Comparison of ENCODE assay signal across 1 cellular context in the genomic region with DNA sequence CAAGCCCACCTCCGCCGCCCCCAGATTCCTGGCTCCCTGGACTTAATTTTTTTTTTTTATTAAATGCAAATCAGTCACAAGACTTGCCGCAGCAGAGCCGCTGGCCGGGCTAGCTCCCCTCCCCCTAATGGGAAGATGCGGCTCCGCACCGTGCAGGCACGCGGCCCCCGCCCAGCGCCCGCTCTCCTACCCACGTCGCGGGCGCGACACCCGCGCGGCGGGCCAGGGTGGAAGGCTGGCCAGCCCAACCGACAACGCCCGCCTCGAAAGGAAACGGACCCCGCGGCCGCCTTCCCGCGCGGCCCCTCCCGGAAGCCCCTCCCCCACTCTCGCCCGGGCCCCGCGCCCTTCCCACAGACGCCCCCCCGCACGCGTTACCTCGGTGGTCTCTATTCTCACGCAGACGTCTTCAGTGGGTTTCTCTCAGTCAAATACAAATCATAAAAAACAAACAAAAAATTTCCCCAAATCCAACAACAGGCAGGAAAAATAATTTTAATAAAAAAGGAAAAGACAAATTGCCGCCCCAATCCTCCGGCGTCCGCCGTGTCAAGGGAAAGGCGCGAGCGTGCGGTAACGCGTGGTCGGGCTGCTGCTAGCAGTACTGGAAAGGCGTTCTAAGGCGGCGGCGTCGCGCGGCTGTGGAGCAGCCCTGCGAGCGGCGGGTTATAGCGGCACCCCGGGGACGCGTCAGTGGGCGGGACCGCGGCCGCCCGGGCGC.
TF ChIP-seq lines count a peak whose summit lies in the region.

Gene SLC38A2, minus strand, starts transcription at position 643 of the 721 bp plus-strand sequence. CDS start 1,480 bp downstream, outside the sequence.

TF ChIP-seq in K562, 482 proteins besides CTCF, POLR2A, EP300 and RAD21 (continued from another document and continues in another):
- peak; percentile 16; the same call in 1 of the 2 replicates for TF ChIP-seq CREB3L1 (IDR thresholded peaks at IDR 0.05; ENCODE audit: borderline replicate concordance, low read depth)
- peak; percentile 99 for TF ChIP-seq KDM5B (IDR thresholded peaks at IDR 0.05; ENCODE audit: insufficient replicate concordance, low read depth, low read length)
- no peak for TF ChIP-seq WHSC1 (IDR thresholded peaks at IDR 0.05; ENCODE audit: low read length)
- no peak for TF ChIP-seq DNMT1 (IDR thresholded peaks at IDR 0.05)
- TF ChIP-seq THAP7 (CRISPR knock-in tag; IDR thresholded peaks at IDR 0.05), result no peak
- no peak for TF ChIP-seq NFE2L1 (tag; IDR thresholded peaks at IDR 0.05; ENCODE audit: borderline replicate concordance, low read depth)
- no peak for TF ChIP-seq ZC3H4 (CRISPR knock-in tag; IDR thresholded peaks at IDR 0.05; ENCODE audit: borderline replicate concordance)
- peak; percentile 49 for TF ChIP-seq BRD9 (IDR thresholded peaks at IDR 0.05; ENCODE audit: low read depth, partially characterized antibody)
- peak; percentile 99 for TF ChIP-seq POLR2B (IDR thresholded peaks at IDR 0.05; ENCODE audit: low read depth, partially characterized antibody)
- TF ChIP-seq ZBTB9 (CRISPR knock-in tag; IDR thresholded peaks at IDR 0.05), result no peak
- peak; percentile 70 for TF ChIP-seq HNRNPH1 (optimal IDR thresholded peaks at IDR 0.05; ENCODE audit: low read depth, low read length)
- no peak for TF ChIP-seq ZBTB34 (CRISPR knock-in tag; IDR thresholded peaks at IDR 0.05)
- TF ChIP-seq ZC3H8 (IDR thresholded peaks at IDR 0.05), result no peak
- TF ChIP-seq CXXC5 (CRISPR knock-in tag; IDR thresholded peaks at IDR 0.05), result peak; percentile 93
- TF ChIP-seq PHB2 (IDR thresholded peaks at IDR 0.05; ENCODE audit: low read depth), result no peak
- TF ChIP-seq HMBOX1 (IDR thresholded peaks at IDR 0.05), result no peak
- TF ChIP-seq ZNF766 (CRISPR knock-in tag; conservative IDR thresholded peaks at IDR 0.05), result no peak
- TF ChIP-seq, protein P1, sequence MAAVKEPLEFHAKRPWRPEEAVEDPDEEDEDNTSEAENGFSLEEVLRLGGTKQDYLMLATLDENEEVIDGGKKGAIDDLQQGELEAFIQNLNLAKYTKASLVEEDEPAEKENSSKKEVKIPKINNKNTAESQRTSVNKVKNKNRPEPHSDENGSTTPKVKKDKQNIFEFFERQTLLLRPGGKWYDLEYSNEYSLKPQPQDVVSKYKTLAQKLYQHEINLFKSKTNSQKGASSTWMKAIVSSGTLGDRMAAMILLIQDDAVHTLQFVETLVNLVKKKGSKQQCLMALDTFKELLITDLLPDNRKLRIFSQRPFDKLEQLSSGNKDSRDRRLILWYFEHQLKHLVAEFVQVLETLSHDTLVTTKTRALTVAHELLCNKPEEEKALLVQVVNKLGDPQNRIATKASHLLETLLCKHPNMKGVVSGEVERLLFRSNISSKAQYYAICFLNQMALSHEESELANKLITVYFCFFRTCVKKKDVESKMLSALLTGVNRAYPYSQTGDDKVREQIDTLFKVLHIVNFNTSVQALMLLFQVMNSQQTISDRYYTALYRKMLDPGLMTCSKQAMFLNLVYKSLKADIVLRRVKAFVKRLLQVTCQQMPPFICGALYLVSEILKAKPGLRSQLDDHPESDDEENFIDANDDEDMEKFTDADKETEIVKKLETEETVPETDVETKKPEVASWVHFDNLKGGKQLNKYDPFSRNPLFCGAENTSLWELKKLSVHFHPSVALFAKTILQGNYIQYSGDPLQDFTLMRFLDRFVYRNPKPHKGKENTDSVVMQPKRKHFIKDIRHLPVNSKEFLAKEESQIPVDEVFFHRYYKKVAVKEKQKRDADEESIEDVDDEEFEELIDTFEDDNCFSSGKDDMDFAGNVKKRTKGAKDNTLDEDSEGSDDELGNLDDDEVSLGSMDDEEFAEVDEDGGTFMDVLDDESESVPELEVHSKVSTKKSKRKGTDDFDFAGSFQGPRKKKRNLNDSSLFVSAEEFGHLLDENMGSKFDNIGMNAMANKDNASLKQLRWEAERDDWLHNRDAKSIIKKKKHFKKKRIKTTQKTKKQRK (IDR thresholded peaks at IDR 0.05; ENCODE audit: borderline replicate concordance, low read depth, low read length), result no peak
- no peak for TF ChIP-seq ERF (CRISPR knock-in tag; IDR thresholded peaks at IDR 0.05)
- peak; percentile 91 for TF ChIP-seq GTF2F1 (IDR thresholded peaks at IDR 0.05; ENCODE audit: low read depth, low read length)
- TF ChIP-seq CHCHD3 (CRISPR knock-in tag; IDR thresholded peaks at IDR 0.05), result peak; percentile 89; the same call in 1 of the 2 replicates
- no peak for TF ChIP-seq NCOA4 (IDR thresholded peaks at IDR 0.05; ENCODE audit: partially characterized antibody)
- TF ChIP-seq TFE3 (CRISPR knock-in tag; IDR thresholded peaks at IDR 0.05), result no peak
- TF ChIP-seq XRCC5 (IDR thresholded peaks at IDR 0.05; ENCODE audit: low read depth, low read length), result no peak; the same call in 1 of the 2 replicates
- TF ChIP-seq TBL1XR1 (IDR thresholded peaks at IDR 0.05; ENCODE audit: low read length in 2 of 2), result peak in 1 of 2 experiments; percentile 44; a peak in 1 of 4 replicates
- TF ChIP-seq ZNF695 (CRISPR knock-in tag; IDR thresholded peaks at IDR 0.05), result no peak
- 0 out of 2 replicates have a peak, but pooled peaks have one; percentile 75 for TF ChIP-seq HLTF (IDR thresholded peaks at IDR 0.05)
- TF ChIP-seq ATF7 (IDR thresholded peaks at IDR 0.05), result peak; percentile 43; the same call in 1 of the 2 replicates
- peak; percentile 12; the same call in 1 of the 2 replicates for TF ChIP-seq NCOA6 (IDR thresholded peaks at IDR 0.05)
- no peak for TF ChIP-seq ZNF282 (CRISPR knock-in tag; IDR thresholded peaks at IDR 0.05)
- peak; percentile 49 for TF ChIP-seq HNRNPLL (IDR thresholded peaks at IDR 0.05; ENCODE audit: low read depth, low read length, poor library complexity, severe bottlenecking)
- 0 out of 2 replicates have a peak, but pooled peaks have one; percentile 37 for TF ChIP-seq ZNF12 (CRISPR knock-in tag; IDR thresholded peaks at IDR 0.05)
- no peak for TF ChIP-seq RFX7 (CRISPR knock-in tag; IDR thresholded peaks at IDR 0.05)
- no peak for TF ChIP-seq FOXJ2 (tag; IDR thresholded peaks at IDR 0.05)
- 0 out of 2 replicates have a peak, but pooled peaks have one; percentile 31 for TF ChIP-seq SOX6 (IDR thresholded peaks at IDR 0.05)
- TF ChIP-seq ZNF146 (CRISPR knock-in tag; IDR thresholded peaks at IDR 0.05; ENCODE audit: unreplicated experiment), result no peak
- peak; percentile 53; the same call in 1 of the 2 replicates for TF ChIP-seq BHLHE40 (IDR thresholded peaks at IDR 0.05; ENCODE audit: low read length)
- TF ChIP-seq THRB (CRISPR knock-in tag; conservative IDR thresholded peaks at IDR 0.05), result peak; percentile 34; the same call in 1 of the 2 replicates
- TF ChIP-seq CSDE1 (IDR thresholded peaks at IDR 0.05), result peak in 1 of 2 experiments; percentile 69; a peak in 2 of 4 replicates
- TF ChIP-seq ZZZ3 (IDR thresholded peaks at IDR 0.05), result no peak
- no peak for TF ChIP-seq ZNF280B (CRISPR knock-in tag; IDR thresholded peaks at IDR 0.05)
- no peak for TF ChIP-seq SIN3B (IDR thresholded peaks at IDR 0.05; ENCODE audit: low read depth)
- TF ChIP-seq UBTF (IDR thresholded peaks at IDR 0.05; ENCODE audit: borderline replicate concordance in 1 of 2, low read depth in 2 of 2, low read length in 2 of 2), result no peak
- TF ChIP-seq ZFP1 (CRISPR knock-in tag; IDR thresholded peaks at IDR 0.05), result no peak
- TF ChIP-seq GABPA (tag; conservative IDR thresholded peaks at IDR 0.05; ENCODE audit: low read depth), result no peak
